9 cellular contexts compared by ENCODE assay signal in the genomic region with DNA sequence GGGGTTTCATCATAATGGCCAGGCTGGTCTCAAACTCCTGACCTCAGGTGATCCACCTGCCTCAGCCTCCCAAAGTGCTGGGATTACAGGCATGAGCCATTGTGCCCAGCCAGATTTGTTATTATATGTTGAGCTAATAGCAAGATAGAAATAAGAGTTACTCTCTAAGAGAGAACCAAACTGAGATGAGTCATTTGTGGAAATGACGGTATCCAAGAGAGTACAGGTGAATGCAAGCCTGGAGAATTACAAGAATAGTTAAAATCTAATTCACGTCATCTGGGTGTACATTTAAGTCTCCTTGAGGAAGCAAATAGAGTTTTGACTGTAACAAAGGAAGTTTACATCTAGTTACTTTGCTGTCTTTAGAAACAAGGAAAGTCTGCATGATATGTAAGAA.
"Had no signal": no experiment of that assay in that cellular context is flagged by ENCODE, and none has a peak within 500 bp of the region (broad histone marks: within the 10 kb centered on the region; RNA-seq: fewer than 3 reads in every experiment).

No MANE protein-coding gene starts in this region.

- ATAC-seq: HCT116, HepG2 had no signal

- H3K36me3 Mint-ChIP-seq: IgD-negative memory B cell had no signal

- H3K9me3 ChIP-seq: HAP-1 had no signal

- H3K4me3 Mint-ChIP-seq: HFFc6, IgD-negative memory B cell had no signal

- DNase-seq: GM23248, GOT3, H7, HFFc6 had no signal

- H3K4me1 Mint-ChIP-seq: IgD-negative memory B cell had no signal

- H3K27me3 Mint-ChIP-seq: IgD-negative memory B cell had no signal

- H3K4me3 ChIP-seq: GM23248, HAP-1 had no signal

- H3K9me3 Mint-ChIP-seq: HFFc6 had no signal

- H3K4me1 ChIP-seq: HAP-1 had no signal

- H3K27ac Mint-ChIP-seq: HFFc6, IgD-negative memory B cell had no signal

- H3K27ac ChIP-seq: GM23248, HL-60 had no signal

- H3K36me3 ChIP-seq: HAP-1 had no signal
